29 cellular contexts compared by ENCODE assay signal in the genomic region with DNA sequence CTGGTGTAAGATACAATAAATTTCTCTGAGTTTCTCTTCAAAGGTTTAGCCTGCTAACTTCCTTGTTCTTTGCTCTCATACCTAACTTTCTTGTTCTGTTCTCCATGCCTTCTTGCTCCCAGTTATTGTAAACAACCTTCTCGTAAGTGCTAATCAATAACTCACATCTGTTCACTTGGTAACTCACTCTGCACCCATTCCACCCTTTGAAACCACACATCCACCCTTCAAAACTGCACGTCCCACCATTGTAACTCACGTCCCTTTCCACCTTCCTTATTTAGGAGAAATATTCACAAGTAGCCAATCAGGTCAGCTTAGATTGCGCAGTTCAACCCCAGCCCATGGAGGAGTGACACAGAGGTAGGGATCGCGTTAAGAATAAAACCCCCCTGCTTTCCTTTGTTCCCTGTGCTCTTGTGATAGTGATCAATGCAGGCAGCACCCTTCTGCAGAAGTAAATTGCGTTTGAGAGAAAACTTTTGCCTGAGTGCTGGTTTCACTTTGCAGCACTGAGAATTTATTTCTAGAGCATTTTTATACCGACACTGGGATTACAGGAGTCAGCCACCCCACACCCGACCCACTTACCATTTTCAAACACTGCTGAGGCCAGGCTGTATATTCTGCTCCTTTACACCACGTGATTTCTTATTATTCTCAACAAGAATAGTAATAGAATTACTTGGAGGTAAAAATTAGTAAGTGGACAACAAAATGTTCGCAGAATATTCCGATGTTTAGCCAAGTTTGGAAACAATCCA.
DNase-seq lines count a peak whose midpoint lies in the region; ATAC-seq and TF ChIP-seq lines count a peak whose summit lies in the region.
"Had no signal": no experiment of that assay in that cellular context is flagged by ENCODE, and none has a peak within 500 bp of the region (broad histone marks: within the 10 kb centered on the region; RNA-seq: fewer than 3 reads in every experiment).

No MANE protein-coding gene starts in this region.

- H3K27me3 ChIP-seq in body of pancreas (no peaks in the 10 kb centered on the region), trophoblast cell (ENCODE audit: insufficient read depth, low read length) (no peaks in the 10 kb centered on the region)

- no peak overlapping the region for H4K8ac ChIP-seq in trophoblast cell (ENCODE audit: low read depth, low read length)

- POLR2A ChIA-PET in MCF 10A (lab: Yijun Ruan, JAX): no interaction called here

- no peak for TF ChIP-seq CTCF in body of pancreas (IDR thresholded peaks at IDR 0.05)
- no peak for TF ChIP-seq CTCF in MCF 10A (IDR thresholded peaks at IDR 0.05; ENCODE audit: unreplicated experiment)

- H3K4me2 ChIP-seq in trophoblast cell (ENCODE audit: low read length): no peak overlapping the region
- H3K4me2 ChIP-seq: smooth muscle cell had no signal

- ATAC-seq in body of pancreas: peak; percentile 84
- ATAC-seq: left lobe of liver; natural killer cell treated with Interleukin-12 subunit alpha and Interleukin-12 subunit beta and Interleukin-15 and Interleukin-18, amount 100 ng/mL, for 72 hours; psoas muscle; stimulated activated naive B cell treated with anti-CD40 and anti-IgM and Interleukin-4, amounts not matched to agents 10 μg/mL and 1 μg/mL and 100 μg/mL, for 72 hours had no signal

- H3K9me3 ChIP-seq in body of pancreas (no peaks in the 10 kb centered on the region), trophoblast cell (ENCODE audit: insufficient read depth, low read depth, low read length) (no peaks in the 10 kb centered on the region)
- H3K9me3 ChIP-seq: thoracic aorta had no signal

- H3K4me3 ChIP-seq in body of pancreas (no peak overlapping the region), trophoblast cell (ENCODE audit: low read depth, low read length) (no peak overlapping the region)
- H3K4me3 ChIP-seq: psoas muscle, smooth muscle cell, thoracic aorta had no signal

- intact Hi-C loops in body of pancreas (cut with DNase I) (no loop called here), MCF 10A (cut with micrococcal nuclease) (no loop called here)

- no peaks in the 10 kb centered on the region for H3K27me3 Mint-ChIP-seq in MCF 10A (ENCODE audit: insufficient read depth, unreplicated experiment)
- H3K27me3 Mint-ChIP-seq: CD4-positive, alpha-beta memory T cell; natural killer cell treated with Interleukin-12 subunit alpha and Interleukin-12 subunit beta and Interleukin-15 and Interleukin-18, amount 100 ng/mL, for 72 hours; stimulated activated naive B cell treated with anti-CD40 and anti-IgM and Interleukin-4, amounts not matched to agents 10 μg/mL and 1 μg/mL and 100 μg/mL, for 72 hours had no signal

- no peak overlapping the region for H2AK5ac ChIP-seq in trophoblast cell (ENCODE audit: low read length)

- peak in 2 of 3 donors; percentile 45 to 61 for TF ChIP-seq POLR2A in body of pancreas (IDR thresholded peaks at IDR 0.05)

- H3K9me3 Mint-ChIP-seq in MCF 10A (ENCODE audit: unreplicated experiment): peaks cover 7% of the 10 kb centered on the region

- CTCF ChIA-PET in MCF 10A (lab: Yijun Ruan, JAX): no interaction called here

- peak overlapping the region in 3 of 4 donors; percentile 30 to 46 (median 42) for H3K27ac ChIP-seq in body of pancreas
- H3K27ac ChIP-seq in trophoblast cell (ENCODE audit: low read depth, low read length): no peak overlapping the region
- H3K27ac ChIP-seq: psoas muscle, thoracic aorta had no signal

- H2BK120ac ChIP-seq in trophoblast cell (ENCODE audit: insufficient read depth, low read length, poor library complexity): no peak overlapping the region

- no peaks in the 10 kb centered on the region for H3K36me3 Mint-ChIP-seq in MCF 10A (ENCODE audit: insufficient read depth, unreplicated experiment)
- H3K36me3 Mint-ChIP-seq: CD4-positive, alpha-beta memory T cell; mesothelial cell of epicardium; stimulated activated naive B cell treated with anti-CD40 and anti-IgM and Interleukin-4, amounts not matched to agents 10 μg/mL and 1 μg/mL and 100 μg/mL, for 72 hours had no signal

- no peak overlapping the region for H3K4me3 Mint-ChIP-seq in MCF 10A (ENCODE audit: unreplicated experiment)
- H3K4me3 Mint-ChIP-seq: CD4-positive, alpha-beta memory T cell; mesothelial cell of epicardium; natural killer cell treated with Interleukin-12 subunit alpha and Interleukin-12 subunit beta and Interleukin-15 and Interleukin-18, amount 100 ng/mL, for 72 hours; stimulated activated naive B cell treated with anti-CD40 and anti-IgM and Interleukin-4, amounts not matched to agents 10 μg/mL and 1 μg/mL and 100 μg/mL, for 72 hours had no signal

- H2BK12ac ChIP-seq in trophoblast cell (ENCODE audit: low read length): no peak overlapping the region

- no peak overlapping the region for H3K14ac ChIP-seq in trophoblast cell (ENCODE audit: low read length)

- no peak overlapping the region for H3K9ac ChIP-seq in trophoblast cell (ENCODE audit: low read length)

- peaks cover 9% of the 10 kb centered on the region for H3K4me1 ChIP-seq in body of pancreas
- H3K4me1 ChIP-seq in trophoblast cell (ENCODE audit: control insufficient read depth in 1 of 2, insufficient read depth in 2 of 2, low read length in 2 of 2): peaks cover 0 to 3% of the 10 kb centered on the region in 2 experiments
- H3K4me1 ChIP-seq: psoas muscle had no signal

- H3K36me3 ChIP-seq in body of pancreas (replicated peaks in 1 of 2; ENCODE audit: insufficient read depth in 1 of 2, low read depth in 2 of 2) (no peaks in the 10 kb centered on the region), trophoblast cell (ENCODE audit: control insufficient read depth in 1 of 2, insufficient read depth in 2 of 2, low read length in 2 of 2) (no peaks in the 10 kb centered on the region)
- H3K36me3 ChIP-seq: thoracic aorta had no signal

- DNase-seq in Daoy (ENCODE audit: low read depth) (peak; percentile 1), OCI-M1 (lab: John Stamatoyannopoulos, UW) (peak; percentile 92), body of pancreas (peak; percentile 33 to 56 (median 42)), trophoblast cell (peak; percentile 21 to 27), NCI-H1694 treated with DMSO at 0.1 percent for 48 hours (lab: John Stamatoyannopoulos, UW) (no peak), amygdala (lab: John Stamatoyannopoulos, UW) (no peak), D341Med (ENCODE audit: low spot score) (no peak), MCF 10A (ENCODE audit: unreplicated experiment) (no peak)
- DNase-seq: activated CD8-positive, alpha-beta memory T cell treated with anti-CD3 and anti-CD28 coated beads for 24 hours; activated naive CD4-positive, alpha-beta T cell treated with Interleukin-2 at 50 U/mL for 16 hours; activated T-cell treated with anti-CD3 and anti-CD28 coated beads, Interleukin-2, amount 50 U/mL, for 48 hours; anterior cingulate cortex; caudate nucleus; CD4-positive, alpha-beta memory T cell; dermis blood vessel endothelial cell; DMS53; head of caudate nucleus; NCI-H1417; NCI-H2107; NCI-H524; psoas muscle; stimulated activated CD4-positive, alpha-beta T cell treated with anti-CD3 and anti-CD28 coated beads, Interleukin-2, amount 100 ng/mL, for 48 hours; stimulated activated naive B cell treated with anti-CD40 and anti-IgM and Interleukin-4, amounts not matched to agents 10 μg/mL and 1 μg/mL and 100 μg/mL, for 72 hours; T1000 had no signal

- H3K4me1 Mint-ChIP-seq in MCF 10A (ENCODE audit: insufficient read depth, unreplicated experiment): peaks cover 5% of the 10 kb centered on the region
- H3K4me1 Mint-ChIP-seq: CD4-positive, alpha-beta memory T cell; stimulated activated naive B cell treated with anti-CD40 and anti-IgM and Interleukin-4, amounts not matched to agents 10 μg/mL and 1 μg/mL and 100 μg/mL, for 72 hours had no signal

- 21 to 27% methylated on average over 12 of the region's 12 CpGs for WGBS in body of pancreas, 2 donors
- WGBS in trophoblast cell (ENCODE audit: extremely low coverage, insufficient coverage, insufficient read length): no CpG with 5 or more reads among the region's 12 CpGs

- no peak overlapping the region for H3K18ac ChIP-seq in trophoblast cell (ENCODE audit: low read length)

- H3K27ac Mint-ChIP-seq in MCF 10A (ENCODE audit: low read depth, unreplicated experiment): no peak overlapping the region
- H3K27ac Mint-ChIP-seq: CD4-positive, alpha-beta memory T cell; mesothelial cell of epicardium; natural killer cell treated with Interleukin-12 subunit alpha and Interleukin-12 subunit beta and Interleukin-15 and Interleukin-18, amount 100 ng/mL, for 72 hours; stimulated activated naive B cell treated with anti-CD40 and anti-IgM and Interleukin-4, amounts not matched to agents 10 μg/mL and 1 μg/mL and 100 μg/mL, for 72 hours had no signal

- no peaks in the 10 kb centered on the region for H3K79me2 ChIP-seq in trophoblast cell (ENCODE audit: control insufficient read depth, insufficient read depth, low read length, poor library complexity)

- no peaks in the 10 kb centered on the region for H3K79me1 ChIP-seq in trophoblast cell (ENCODE audit: low read length)

- no peak overlapping the region for H2BK5ac ChIP-seq in trophoblast cell (ENCODE audit: low read depth, low read length, poor library complexity)

- no peak overlapping the region for H3K4ac ChIP-seq in trophoblast cell (ENCODE audit: low read depth, low read length)

- H2AFZ ChIP-seq in trophoblast cell (ENCODE audit: insufficient read depth, low read length, poor library complexity): no peak overlapping the region

- no peak overlapping the region for H4K91ac ChIP-seq in trophoblast cell (ENCODE audit: low read depth, low read length)

- H4K12ac ChIP-seq in trophoblast cell (ENCODE audit: low read depth, low read length): no peak overlapping the region

- no TSS peak for BruUV-seq in MCF 10A (replicated peaks; lab: Mats Ljungman, UMichigan)

- H3K23ac ChIP-seq in trophoblast cell (ENCODE audit: low read length): no peak overlapping the region

Comparison
In these comparisons a context has a peak if more than half of its experiments do, and no peak if none do; other contexts are left out.
1. DNase-seq: peak in Daoy (single experiment), OCI-M1 (single experiment), body of pancreas (4 of 4) and trophoblast cell (2 of 2); none in NCI-H1694 treated with DMSO at 0.1 percent for 48 hours (single experiment), amygdala (0 of 56), D341Med (single experiment) and MCF 10A (single experiment).